In genomic region chr17:78322858-78323455, GRCh38 we compare ENCODE assay signal across 14 cellular contexts. TPM values are rescaled to one million over a fixed set of nuclear protein-coding genes. Genes with fewer than 3 reads are reported as not detected.
DNase-seq lines count a peak whose midpoint lies in the region; ATAC-seq and TF ChIP-seq lines count a peak whose summit lies in the region.
"Had no signal": no experiment of that assay in that cellular context is flagged by ENCODE, and none has a peak within 500 bp of the region (broad histone marks: within the 10 kb centered on the region; RNA-seq: fewer than 3 reads in every experiment).

No MANE protein-coding gene starts in this region.

- H3K4me3 ChIP-seq in fibroblast of pulmonary artery (replicated peaks; ENCODE audit: low read depth, low read length) (no peak overlapping the region), thyroid gland (replicated peaks in 1 of 3) (no peak overlapping the region)
- no peak overlapping the region for H3K4me3 ChIP-seq in naive thymus-derived CD4-positive, alpha-beta T cell (ENCODE audit: low read length)
- H3K4me3 ChIP-seq: SJSA1 had no signal

- no peaks in the 10 kb centered on the region for H3K9me3 ChIP-seq in naive thymus-derived CD4-positive, alpha-beta T cell (ENCODE audit: control insufficient read depth in 2 of 3, low read length in 3 of 3)
- H3K9me3 ChIP-seq in thyroid gland, result no peaks in the 10 kb centered on the region
- H3K9me3 ChIP-seq: SJSA1 had no signal

- H3K4me3 Mint-ChIP-seq in naive thymus-derived CD4-positive, alpha-beta T cell, result peak overlapping the region in 1 of 10 donors; percentile 11

- peak overlapping the region in 6 of 9 donors; percentile 22 to 82 (median 38) for H3K27ac Mint-ChIP-seq in naive thymus-derived CD4-positive, alpha-beta T cell

- no peaks in the 10 kb centered on the region for H3K27me3 ChIP-seq in naive thymus-derived CD4-positive, alpha-beta T cell (ENCODE audit: control insufficient read depth in 2 of 2, insufficient read depth in 2 of 2, low read length in 2 of 2)
- H3K27me3 ChIP-seq in thyroid gland, result no peaks in the 10 kb centered on the region
- H3K27me3 ChIP-seq: SJSA1 had no signal

- TF ChIP-seq CTCF in fibroblast of pulmonary artery (IDR thresholded peaks at IDR 0.05; ENCODE audit: low read length, missing control alignments) (no peak), thyroid gland (IDR thresholded peaks at IDR 0.05) (no peak)

- ATAC-seq in naive thymus-derived CD4-positive, alpha-beta T cell, result no peak
- ATAC-seq in HG02763 (IDR thresholded peaks at IDR 0.05; ENCODE audit: unreplicated experiment) (no peak), left colon (no peak), HG02610 (IDR thresholded peaks at IDR 0.05; ENCODE audit: unreplicated experiment) (no peak)

- peak overlapping the region; percentile 94 for H3K27ac ChIP-seq in adipose tissue (ENCODE audit: low read depth, low read length)
- H3K27ac ChIP-seq in naive thymus-derived CD4-positive, alpha-beta T cell (ENCODE audit: low read depth, low read length), result no peak overlapping the region
- peak overlapping the region; percentile 33 to 76 (median 66) for H3K27ac ChIP-seq in thyroid gland

- peaks cover 15 to 27% (median 19%) of the 10 kb centered on the region in 7 donors for H3K4me1 Mint-ChIP-seq in naive thymus-derived CD4-positive, alpha-beta T cell

- H3K36me3 ChIP-seq in naive thymus-derived CD4-positive, alpha-beta T cell (ENCODE audit: control insufficient read depth in 2 of 3, insufficient read depth in 3 of 3, low read length in 3 of 3), result no peaks in the 10 kb centered on the region
- H3K36me3 ChIP-seq in thyroid gland, result no peaks in the 10 kb centered on the region
- H3K36me3 ChIP-seq: SJSA1 had no signal

- TF ChIP-seq POLR2A in thyroid gland (IDR thresholded peaks at IDR 0.05), result no peak

- H3K36me3 Mint-ChIP-seq in naive thymus-derived CD4-positive, alpha-beta T cell, result no peaks in the 10 kb centered on the region

- POLR2A ChIA-PET in naive thymus-derived CD4-positive, alpha-beta T cell (lab: Charles Lee), result interaction anchor here (0.6 to 0.8 kb wide), 2 partner anchors 36 to 444 kb away, joined by 3 to 4 read pairs; no protein-coding TSS in a partner anchor

- no peaks in the 10 kb centered on the region for H3K27me3 Mint-ChIP-seq in naive thymus-derived CD4-positive, alpha-beta T cell

- WGBS in adipose tissue, 3 donors, result 43 to 70% (median 54%) methylated on average over 16 of the region's 16 CpGs
- 62% methylated on average over 12 to 14 of the region's 16 CpGs for WGBS in thyroid gland, 2 donors

- CTCF ChIA-PET in naive thymus-derived CD4-positive, alpha-beta T cell (lab: Charles Lee), result interaction anchor here (0.6 kb wide), 1 partner anchor 413 kb away, joined by 3 read pairs; no protein-coding TSS in a partner anchor

- intact Hi-C loops in naive thymus-derived CD4-positive, alpha-beta T cell (cut with micrococcal nuclease), result no loop called here
- intact Hi-C loops in thyroid gland (cut with DNase I), result no loop called here
- intact Hi-C loops in left colon (cut with DNase I, micrococcal nuclease), result no loop called here

- DNase-seq in fibroblast of pulmonary artery (ENCODE audit: low read depth) (peak; percentile 66), thyroid gland (no peak), GM03348 (ENCODE audit: low spot score) (no peak), left colon (no peak)
- DNase-seq in naive thymus-derived CD4-positive, alpha-beta T cell, result no peak
- DNase-seq: amygdala; DMS79 treated with DMSO at 0.1 percent for 48 hours; midbrain; NCI-H226; stimulated activated CD4-positive, alpha-beta T cell treated with anti-CD3 and anti-CD28 coated beads, Interleukin-4, amount 100 ng/mL, for 24 hours had no signal

- H3K9me3 Mint-ChIP-seq in naive thymus-derived CD4-positive, alpha-beta T cell, result peaks cover 0 to 1% (median 0%) of the 10 kb centered on the region in 11 donors

- peaks cover 7 to 16% of the 10 kb centered on the region in 2 donors for H3K4me1 ChIP-seq in naive thymus-derived CD4-positive, alpha-beta T cell (ENCODE audit: control insufficient read depth in 2 of 2, insufficient read depth in 2 of 2, low read length in 2 of 2)
- peaks cover 3 to 44% of the 10 kb centered on the region in 2 donors for H3K4me1 ChIP-seq in thyroid gland

RNA-seq across cellular contexts. Expression of gene SOCS3, which starts 36.9 kb away (rescaled TPM):
- 1,000 to 10,000 TPM in 1 of 3 donors, 100 to 1,000 TPM in 1, 10 to 100 TPM in 1; 33.1 to 1,268 (median 796) TPM for polyA plus RNA-seq in adipose tissue
- 100 to 1,000 TPM in 3 of 5 experiments, 1 to 10 TPM in 2; 8.1 to 281 (median 110) TPM for total RNA-seq in naive thymus-derived CD4-positive, alpha-beta T cell
- polyA plus RNA-seq in naive thymus-derived CD4-positive, alpha-beta T cell, result 100 to 1,000 TPM in 1 of 2 donors, 10 to 100 TPM in 1; 58.4 to 206 TPM
- total RNA-seq in thyroid gland (100 to 1,000 TPM in 1 of 4 donors, 10 to 100 TPM in 2, 1 to 10 TPM in 1; 9.2 to 110 (median 33.3) TPM), left colon (10 to 100 TPM; 11.6 to 33.1 TPM)

RNA-seq across cellular contexts. Expression of gene PGS1, which starts 55.5 kb away (rescaled TPM):
- polyA plus RNA-seq in adipose tissue, result 10 to 100 TPM; 14.2 to 55.2 (median 28.3) TPM
- total RNA-seq in naive thymus-derived CD4-positive, alpha-beta T cell, result 10 to 100 TPM; 66.6 to 84.3 (median 82.0) TPM
- 10 to 100 TPM; 36.1 to 52.3 TPM for polyA plus RNA-seq in naive thymus-derived CD4-positive, alpha-beta T cell
- total RNA-seq in thyroid gland (10 to 100 TPM; 41.2 to 87.2 (median 69.1) TPM), left colon (10 to 100 TPM; 37.6 to 44.5 TPM)
